Comparison of ENCODE assay signal across 24 cellular contexts in genomic region chr10:90884414-90884813, GRCh38. TPM values are rescaled to one million over a fixed set of nuclear protein-coding genes. Genes with fewer than 3 reads are reported as not detected.
DNase-seq lines count a peak whose midpoint lies in the region; ATAC-seq and TF ChIP-seq lines count a peak whose summit lies in the region.
"Had no signal": no experiment of that assay in that cellular context is flagged by ENCODE, and none has a peak within 500 bp of the region (broad histone marks: within the 10 kb centered on the region; RNA-seq: fewer than 3 reads in every experiment).

No MANE protein-coding gene starts in this region.

- no peaks in the 10 kb centered on the region for H3K4me1 ChIP-seq in breast epithelium

- H3K27me3 Mint-ChIP-seq in MCF 10A (ENCODE audit: insufficient read depth, unreplicated experiment): no peaks in the 10 kb centered on the region
- H3K27me3 Mint-ChIP-seq in osteocyte (ENCODE audit: unreplicated experiment): no peaks in the 10 kb centered on the region
- no peaks in the 10 kb centered on the region for H3K27me3 Mint-ChIP-seq in natural killer cell treated with Interleukin-12 subunit alpha and Interleukin-12 subunit beta and Interleukin-15 and Interleukin-18, amount 100 ng/mL, for 72 hours

- H3K27ac Mint-ChIP-seq in MCF 10A (ENCODE audit: low read depth, unreplicated experiment) (peak overlapping the region; percentile 42), osteocyte (ENCODE audit: unreplicated experiment) (no peak overlapping the region)
- no peak overlapping the region for H3K27ac Mint-ChIP-seq in natural killer cell treated with Interleukin-12 subunit alpha and Interleukin-12 subunit beta and Interleukin-15 and Interleukin-18, amount 100 ng/mL, for 72 hours
- H3K27ac Mint-ChIP-seq: activated naive CD4-positive, alpha-beta T cell treated with anti-CD3 and anti-CD28 coated beads, Interleukin-2, amount 50 U/mL, for 72 hours had no signal

- H3K9me3 Mint-ChIP-seq in MCF 10A (ENCODE audit: unreplicated experiment) (no peaks in the 10 kb centered on the region), osteocyte (ENCODE audit: unreplicated experiment) (no peaks in the 10 kb centered on the region)
- no peaks in the 10 kb centered on the region for H3K9me3 Mint-ChIP-seq in natural killer cell treated with Interleukin-12 subunit alpha and Interleukin-12 subunit beta and Interleukin-15 and Interleukin-18, amount 100 ng/mL, for 72 hours
- H3K9me3 Mint-ChIP-seq: activated naive CD4-positive, alpha-beta T cell treated with anti-CD3 and anti-CD28 coated beads, Interleukin-2, amount 50 U/mL, for 72 hours; activated T-cell treated with anti-CD3 and anti-CD28 coated beads, Interleukin-2, amount 50 U/mL, for 72 hours had no signal

- CTCF ChIA-PET in MCF 10A (lab: Yijun Ruan, JAX): interaction anchor here (0.5 to 1.9 kb wide), 2 partner anchors 27 to 1453 kb away, joined by 3 to 10 read pairs; no protein-coding TSS in a partner anchor

- in situ Hi-C loops in brain microvascular endothelial cell (cut with HindIII; ENCODE audit: low pct_ligation_motif_present, low sequenced_read_pairs): no loop called here

- POLR2A ChIA-PET in MCF 10A (lab: Yijun Ruan, JAX): interaction anchor here (0.5 to 1.6 kb wide), 2 partner anchors 9 to 11 kb away, joined by 3 to 9 read pairs; no protein-coding TSS in a partner anchor

- H3K4me3 ChIP-seq in breast epithelium (no peak overlapping the region), brain microvascular endothelial cell (ENCODE audit: low read depth, low read length) (no peak overlapping the region)
- H3K4me3 ChIP-seq: dorsolateral prefrontal cortex, heart left ventricle had no signal

- no peaks in the 10 kb centered on the region for H3K27me3 ChIP-seq in breast epithelium
- H3K27me3 ChIP-seq in brain microvascular endothelial cell (replicated peaks): no peaks in the 10 kb centered on the region
- H3K27me3 ChIP-seq: dorsolateral prefrontal cortex, heart left ventricle had no signal

- intact Hi-C loops in MCF 10A (cut with micrococcal nuclease): no loop called here
- intact Hi-C loops in breast epithelium (cut with DNase I; ENCODE audit: low total_unique reads): no loop called here

- BruUV-seq in MCF 10A (replicated peaks; lab: Mats Ljungman, UMichigan): no TSS peak

- H3K4me3 Mint-ChIP-seq in MCF 10A (ENCODE audit: unreplicated experiment) (no peak overlapping the region), osteocyte (ENCODE audit: unreplicated experiment) (no peak overlapping the region)
- no peak overlapping the region for H3K4me3 Mint-ChIP-seq in natural killer cell treated with Interleukin-12 subunit alpha and Interleukin-12 subunit beta and Interleukin-15 and Interleukin-18, amount 100 ng/mL, for 72 hours
- H3K4me3 Mint-ChIP-seq: activated T-cell treated with anti-CD3 and anti-CD28 coated beads, Interleukin-2, amount 50 U/mL, for 72 hours had no signal

- peaks cover 73% of the 10 kb centered on the region for H3K36me3 Mint-ChIP-seq in MCF 10A (ENCODE audit: insufficient read depth, unreplicated experiment)
- peaks cover 48% of the 10 kb centered on the region for H3K36me3 Mint-ChIP-seq in osteocyte (ENCODE audit: unreplicated experiment)
- peaks cover 29% of the 10 kb centered on the region for H3K36me3 Mint-ChIP-seq in natural killer cell treated with Interleukin-12 subunit alpha and Interleukin-12 subunit beta and Interleukin-15 and Interleukin-18, amount 100 ng/mL, for 72 hours

- DNase-seq in MCF 10A (ENCODE audit: unreplicated experiment) (no peak), breast epithelium (ENCODE audit: low spot score in 2 of 2) (no peak), brain microvascular endothelial cell (peak; percentile 17), medulla oblongata (ENCODE audit: extremely low spot score) (peak; percentile 48), osteocyte (ENCODE audit: extremely low spot score, unreplicated experiment) (no peak), HuH-7.5 (ENCODE audit: low spot score) (no peak), SIG-M5 treated with dmso at 0.1 percent for 504 hours (lab: John Stamatoyannopoulos, UW; ENCODE audit: unreplicated experiment) (no peak)
- no peak for DNase-seq in natural killer cell treated with Interleukin-12 subunit alpha and Interleukin-12 subunit beta and Interleukin-15 and Interleukin-18, amount 100 ng/mL, for 72 hours (ENCODE audit: low spot score)
- DNase-seq: 8988T; activated CD4-positive, CD25-positive, alpha-beta regulatory T cell treated with anti-CD3 and anti-CD28 coated beads, Interleukin-2, amount 50 U/mL, for 72 hours; activated CD8-positive, alpha-beta memory T cell treated with anti-CD3 and anti-CD28 coated beads for 24 hours; activated T-cell treated with anti-CD3 and anti-CD28 coated beads, Interleukin-2, amount 50 U/mL, for 72 hours; DMS153; dorsolateral prefrontal cortex; heart left ventricle; NCI-H1694; NCI-H2227 treated with DMSO at 0.1 percent for 48 hours; nucleus accumbens; right cardiac atrium; stimulated activated naive CD4-positive, alpha-beta T cell treated with Interleukin-2 at 50 U/mL for 16 hours had no signal

- H3K36me3 ChIP-seq in breast epithelium (no peaks in the 10 kb centered on the region), brain microvascular endothelial cell (replicated peaks) (peaks cover 17% of the 10 kb centered on the region)

- H3K27ac ChIP-seq in breast epithelium (no peak overlapping the region), brain microvascular endothelial cell (peak overlapping the region; percentile 20)
- H3K27ac ChIP-seq: dorsolateral prefrontal cortex, epithelial cell of prostate, heart left ventricle had no signal

- TF ChIP-seq CTCF in MCF 10A (IDR thresholded peaks at IDR 0.05; ENCODE audit: unreplicated experiment) (no peak), breast epithelium (IDR thresholded peaks at IDR 0.05) (no peak), brain microvascular endothelial cell (IDR thresholded peaks at IDR 0.05; ENCODE audit: low read depth, low read length, missing control alignments) (no peak), osteocyte (IDR thresholded peaks at IDR 0.05) (no peak)

- H3K9me3 ChIP-seq in breast epithelium: no peaks in the 10 kb centered on the region
- H3K9me3 ChIP-seq: heart left ventricle had no signal

- H3K4me1 Mint-ChIP-seq in MCF 10A (ENCODE audit: insufficient read depth, unreplicated experiment) (no peaks in the 10 kb centered on the region), osteocyte (ENCODE audit: unreplicated experiment) (no peaks in the 10 kb centered on the region)
- H3K4me1 Mint-ChIP-seq in natural killer cell treated with Interleukin-12 subunit alpha and Interleukin-12 subunit beta and Interleukin-15 and Interleukin-18, amount 100 ng/mL, for 72 hours (ENCODE audit: low read depth in 2 of 2): peaks cover 0 to 2% of the 10 kb centered on the region in 2 donors

- TF ChIP-seq POLR2A in breast epithelium (IDR thresholded peaks at IDR 0.05): no peak

- ATAC-seq in natural killer cell treated with Interleukin-12 subunit alpha and Interleukin-12 subunit beta and Interleukin-15 and Interleukin-18, amount 100 ng/mL, for 72 hours: no peak
- ATAC-seq: activated naive CD4-positive, alpha-beta T cell treated with anti-CD3 and anti-CD28 coated beads, Interleukin-2, amount 50 U/mL, for 72 hours; activated T-cell treated with anti-CD3 and anti-CD28 coated beads, Interleukin-2, amount 50 U/mL, for 72 hours; HCT116; heart left ventricle; Panc1 had no signal

RNA-seq across cellular contexts. Expression of gene RPP30, which starts 12.6 kb away (rescaled TPM):
- total RNA-seq in MCF 10A (2022) (39.9 and 41.8 TPM in 2 replicates), breast epithelium (10 to 100 TPM; 31.8 to 48.7 (median 40.3) TPM), osteocyte (31.8 and 32.8 TPM in 2 replicates)
- total RNA-seq in natural killer cell treated with Interleukin-12 subunit alpha and Interleukin-12 subunit beta and Interleukin-15 and Interleukin-18, amount 100 ng/mL, for 72 hours: 10 to 100 TPM; 46.9 to 69.7 TPM

RNA-seq across cellular contexts. Expression of gene HTR7, which starts 26.6 kb away (rescaled TPM):
- total RNA-seq in MCF 10A (2022) (14.1 and 15.3 TPM in 2 replicates), breast epithelium (1 to 10 TPM in 2 of 3 donors, under 1 TPM in 1; 0.66 to 1.8 (median 1.8) TPM), osteocyte (0.24 and 0.26 TPM in 2 replicates)
- total RNA-seq in natural killer cell treated with Interleukin-12 subunit alpha and Interleukin-12 subunit beta and Interleukin-15 and Interleukin-18, amount 100 ng/mL, for 72 hours: under 1 TPM in 1 of 2 donors, not detected in 1; 0.62 TPM

RNA-seq across cellular contexts. Expression of gene ANKRD1, which starts 36.5 kb away (rescaled TPM):
- total RNA-seq in MCF 10A (2022) (0.20 and 0.65 TPM in 2 replicates), breast epithelium (under 1 TPM in 2 of 3 donors, not detected in 1; 0.32 to 0.66 TPM), osteocyte (4.9 and 5.8 TPM in 2 replicates)
- total RNA-seq in natural killer cell treated with Interleukin-12 subunit alpha and Interleukin-12 subunit beta and Interleukin-15 and Interleukin-18, amount 100 ng/mL, for 72 hours: not detected
- total RNA-seq: activated naive CD4-positive, alpha-beta T cell treated with anti-CD3 and anti-CD28 coated beads, Interleukin-2, amount 50 U/mL, for 72 hours; activated T-cell treated with anti-CD3 and anti-CD28 coated beads, Interleukin-2, amount 50 U/mL, for 72 hours had no signal

Comparison
In these comparisons a context has a peak if more than half of its experiments do, and no peak if none do; other contexts are left out.
1. DNase-seq: peak in brain microvascular endothelial cell (single experiment) and medulla oblongata (single experiment); none in MCF 10A (single experiment), breast epithelium (0 of 2), osteocyte (single experiment), natural killer cell treated with Interleukin-12 subunit alpha and Interleukin-12 subunit beta and Interleukin-15 and Interleukin-18, amount 100 ng/mL, for 72 hours (single experiment), HuH-7.5 (single experiment) and SIG-M5 treated with dmso at 0.1 percent for 504 hours (single experiment).